ENCODE assay signal across 1 cellular context in the genomic region with DNA sequence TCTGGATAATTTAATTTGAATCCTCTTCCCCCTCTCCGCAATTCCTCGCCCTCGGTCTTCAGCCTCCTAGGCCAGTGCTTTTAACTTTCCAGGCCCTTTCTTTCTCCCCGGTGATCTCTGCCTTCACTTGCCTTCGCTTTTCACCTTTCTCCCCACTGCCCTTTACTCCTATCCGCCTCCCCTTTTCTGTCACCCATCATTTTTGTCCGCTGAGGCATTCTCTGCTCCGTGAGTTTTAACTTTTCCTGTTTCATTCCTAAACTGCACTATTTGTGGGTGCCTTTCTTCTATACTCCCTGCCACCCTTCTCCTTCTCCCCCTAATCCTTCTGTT.
TF ChIP-seq lines count a peak whose summit lies in the region.

No MANE protein-coding gene starts in this region.

TF ChIP-seq in GM12878, 131 proteins besides CTCF, POLR2A, EP300 and RAD21:
- TF ChIP-seq CHD2 (IDR thresholded peaks at IDR 0.05; ENCODE audit: borderline replicate concordance, low read depth, low read length) (no peak), ZSCAN29 (IDR thresholded peaks at IDR 0.05) (no peak), PAX5 (IDR thresholded peaks at IDR 0.05; ENCODE audit: borderline replicate concordance, low read depth, low read length) (no peak), IKZF1 (conservative IDR thresholded peaks at IDR 0.05) (no peak), ZNF207 (IDR thresholded peaks at IDR 0.05; ENCODE audit: borderline replicate concordance) (no peak), ZNF217 (IDR thresholded peaks at IDR 0.05) (no peak), BMI1 (IDR thresholded peaks at IDR 0.05; ENCODE audit: borderline replicate concordance) (no peak), ZBED1 (IDR thresholded peaks at IDR 0.05; ENCODE audit: borderline replicate concordance) (no peak), MXI1 (IDR thresholded peaks at IDR 0.05; ENCODE audit: low read depth, low read length) (no peak), EGR1 (IDR thresholded peaks at IDR 0.05; ENCODE audit: borderline replicate concordance in 1 of 2, low read depth in 2 of 2, low read length in 2 of 2) (no peak), HCFC1 (IDR thresholded peaks at IDR 0.05; ENCODE audit: low read length) (no peak), ZZZ3 (IDR thresholded peaks at IDR 0.05; ENCODE audit: control insufficient read depth, insufficient read length, low read depth) (no peak), TCF7 (IDR thresholded peaks at IDR 0.05; ENCODE audit: borderline replicate concordance) (no peak), DPF2 (IDR thresholded peaks at IDR 0.05) (no peak), CBFB (IDR thresholded peaks at IDR 0.05; ENCODE audit: low read depth) (no peak), CHD1 (IDR thresholded peaks at IDR 0.05; ENCODE audit: low read depth, low read length) (no peak), STAT1 (conservative IDR thresholded peaks at IDR 0.05) (no peak), PAX8 (IDR thresholded peaks at IDR 0.05) (no peak), FOXK2 (IDR thresholded peaks at IDR 0.05) (no peak)
- TF ChIP-seq, protein P1, sequence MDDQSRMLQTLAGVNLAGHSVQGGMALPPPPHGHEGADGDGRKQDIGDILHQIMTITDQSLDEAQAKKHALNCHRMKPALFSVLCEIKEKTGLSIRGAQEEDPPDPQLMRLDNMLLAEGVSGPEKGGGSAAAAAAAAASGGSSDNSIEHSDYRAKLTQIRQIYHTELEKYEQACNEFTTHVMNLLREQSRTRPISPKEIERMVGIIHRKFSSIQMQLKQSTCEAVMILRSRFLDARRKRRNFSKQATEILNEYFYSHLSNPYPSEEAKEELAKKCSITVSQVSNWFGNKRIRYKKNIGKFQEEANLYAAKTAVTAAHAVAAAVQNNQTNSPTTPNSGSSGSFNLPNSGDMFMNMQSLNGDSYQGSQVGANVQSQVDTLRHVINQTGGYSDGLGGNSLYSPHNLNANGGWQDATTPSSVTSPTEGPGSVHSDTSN (IDR thresholded peaks at IDR 0.05; ENCODE audit: insufficient replicate concordance, low read depth, low read length) = no peak
